ENCODE assay signal across 1 cellular context in the genomic region with DNA sequence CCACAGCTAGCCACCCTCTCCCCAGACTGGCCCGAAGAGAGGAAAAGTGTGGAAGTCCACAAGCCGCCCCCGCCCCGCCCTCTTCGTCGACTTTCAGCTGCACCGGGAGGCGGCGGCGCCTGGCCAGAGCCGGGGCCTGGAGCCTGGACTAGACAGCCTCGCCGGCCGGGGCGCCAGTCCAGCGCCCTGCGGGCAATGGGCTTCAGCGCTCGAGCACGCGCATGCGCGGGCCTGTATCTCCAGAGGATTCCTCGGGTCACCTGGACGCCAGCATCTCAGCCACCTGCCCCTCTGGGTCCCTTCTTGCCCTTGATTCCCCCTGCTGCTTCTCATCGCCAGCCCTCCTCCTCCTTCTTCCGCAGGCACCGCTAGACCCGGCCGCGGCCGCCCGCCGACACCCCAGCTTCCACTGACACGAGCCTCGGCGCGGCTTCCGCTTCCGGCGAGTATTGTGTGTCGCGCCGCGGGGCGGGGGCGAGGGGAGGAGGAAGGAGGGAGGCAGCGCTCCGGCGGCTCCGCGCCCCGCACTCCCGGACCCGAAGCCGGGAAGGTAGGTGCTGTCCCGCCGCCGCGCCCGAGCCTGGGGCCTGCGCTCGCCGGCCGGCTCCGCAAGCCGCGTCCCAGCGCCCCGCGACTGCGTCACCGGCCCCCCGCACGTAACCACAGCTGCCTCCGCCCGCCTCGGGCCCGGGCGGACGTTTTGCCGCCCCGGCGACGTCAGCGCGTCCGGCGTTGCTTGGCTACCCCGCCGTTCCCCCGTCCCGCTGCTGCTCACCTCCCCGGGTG.
TF ChIP-seq lines count a peak whose summit lies in the region.

A gene (plus strand): TSS at position 482 of the 786 bp plus-strand sequence. CDS start 2,391 bp downstream, outside the sequence.

TF ChIP-seq in HepG2, 621 proteins besides CTCF, POLR2A, EP300 and RAD21 (continued from another document and continues in another):
- TF ChIP-seq, protein P1, sequence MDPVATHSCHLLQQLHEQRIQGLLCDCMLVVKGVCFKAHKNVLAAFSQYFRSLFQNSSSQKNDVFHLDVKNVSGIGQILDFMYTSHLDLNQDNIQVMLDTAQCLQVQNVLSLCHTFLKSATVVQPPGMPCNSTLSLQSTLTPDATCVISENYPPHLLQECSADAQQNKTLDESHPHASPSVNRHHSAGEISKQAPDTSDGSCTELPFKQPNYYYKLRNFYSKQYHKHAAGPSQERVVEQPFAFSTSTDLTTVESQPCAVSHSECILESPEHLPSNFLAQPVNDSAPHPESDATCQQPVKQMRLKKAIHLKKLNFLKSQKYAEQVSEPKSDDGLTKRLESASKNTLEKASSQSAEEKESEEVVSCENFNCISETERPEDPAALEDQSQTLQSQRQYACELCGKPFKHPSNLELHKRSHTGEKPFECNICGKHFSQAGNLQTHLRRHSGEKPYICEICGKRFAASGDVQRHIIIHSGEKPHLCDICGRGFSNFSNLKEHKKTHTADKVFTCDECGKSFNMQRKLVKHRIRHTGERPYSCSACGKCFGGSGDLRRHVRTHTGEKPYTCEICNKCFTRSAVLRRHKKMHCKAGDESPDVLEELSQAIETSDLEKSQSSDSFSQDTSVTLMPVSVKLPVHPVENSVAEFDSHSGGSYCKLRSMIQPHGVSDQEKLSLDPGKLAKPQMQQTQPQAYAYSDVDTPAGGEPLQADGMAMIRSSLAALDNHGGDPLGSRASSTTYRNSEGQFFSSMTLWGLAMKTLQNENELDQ (CRISPR knock-in tag; IDR thresholded peaks at IDR 0.05; ENCODE audit: borderline replicate concordance): no peak
- TF ChIP-seq, protein P2, sequence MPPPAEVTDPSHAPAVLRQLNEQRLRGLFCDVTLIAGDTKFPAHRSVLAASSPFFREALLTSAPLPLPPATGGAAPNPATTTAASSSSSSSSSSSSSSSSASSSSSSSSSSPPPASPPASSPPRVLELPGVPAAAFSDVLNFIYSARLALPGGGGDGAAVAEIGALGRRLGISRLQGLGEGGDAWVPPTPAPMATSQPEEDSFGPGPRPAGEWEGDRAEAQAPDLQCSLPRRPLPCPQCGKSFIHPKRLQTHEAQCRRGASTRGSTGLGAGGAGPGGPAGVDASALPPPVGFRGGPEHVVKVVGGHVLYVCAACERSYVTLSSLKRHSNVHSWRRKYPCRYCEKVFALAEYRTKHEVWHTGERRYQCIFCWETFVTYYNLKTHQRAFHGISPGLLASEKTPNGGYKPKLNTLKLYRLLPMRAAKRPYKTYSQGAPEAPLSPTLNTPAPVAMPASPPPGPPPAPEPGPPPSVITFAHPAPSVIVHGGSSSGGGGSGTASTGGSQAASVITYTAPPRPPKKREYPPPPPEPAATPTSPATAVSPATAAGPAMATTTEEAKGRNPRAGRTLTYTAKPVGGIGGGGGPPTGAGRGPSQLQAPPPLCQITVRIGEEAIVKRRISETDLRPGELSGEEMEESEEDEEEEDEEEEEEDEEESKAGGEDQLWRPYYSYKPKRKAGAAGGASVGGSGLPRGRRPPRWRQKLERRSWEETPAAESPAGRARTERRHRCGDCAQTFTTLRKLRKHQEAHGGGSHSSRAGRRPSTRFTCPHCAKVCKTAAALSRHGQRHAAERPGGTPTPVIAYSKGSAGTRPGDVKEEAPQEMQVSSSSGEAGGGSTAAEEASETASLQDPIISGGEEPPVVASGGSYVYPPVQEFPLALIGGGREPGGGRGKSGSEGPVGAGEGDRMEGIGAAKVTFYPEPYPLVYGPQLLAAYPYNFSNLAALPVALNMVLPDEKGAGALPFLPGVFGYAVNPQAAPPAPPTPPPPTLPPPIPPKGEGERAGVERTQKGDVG (CRISPR knock-in tag; IDR thresholded peaks at IDR 0.05; ENCODE audit: borderline replicate concordance): peak; percentile 20
- TF ChIP-seq, protein P3, sequence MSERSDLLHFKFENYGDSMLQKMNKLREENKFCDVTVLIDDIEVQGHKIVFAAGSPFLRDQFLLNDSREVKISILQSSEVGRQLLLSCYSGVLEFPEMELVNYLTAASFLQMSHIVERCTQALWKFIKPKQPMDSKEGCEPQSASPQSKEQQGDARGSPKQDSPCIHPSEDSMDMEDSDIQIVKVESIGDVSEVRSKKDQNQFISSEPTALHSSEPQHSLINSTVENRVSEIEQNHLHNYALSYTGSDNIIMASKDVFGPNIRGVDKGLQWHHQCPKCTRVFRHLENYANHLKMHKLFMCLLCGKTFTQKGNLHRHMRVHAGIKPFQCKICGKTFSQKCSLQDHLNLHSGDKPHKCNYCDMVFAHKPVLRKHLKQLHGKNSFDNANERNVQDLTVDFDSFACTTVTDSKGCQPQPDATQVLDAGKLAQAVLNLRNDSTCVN (CRISPR knock-in tag; IDR thresholded peaks at IDR 0.05; ENCODE audit: borderline replicate concordance): no peak
- peak; percentile 59; the same call in 1 of the 2 replicates for TF ChIP-seq SAFB2 (CRISPR knock-in tag; IDR thresholded peaks at IDR 0.05; ENCODE audit: borderline replicate concordance, low read depth)
- TF ChIP-seq SRY (CRISPR knock-in tag; IDR thresholded peaks at IDR 0.05): peak; percentile 64; the same call in 1 of the 2 replicates
- peak; percentile 78; the same call in 1 of the 2 replicates for TF ChIP-seq MAF1 (CRISPR knock-in tag; IDR thresholded peaks at IDR 0.05; ENCODE audit: borderline replicate concordance)
- TF ChIP-seq ZNF766 (CRISPR knock-in tag; IDR thresholded peaks at IDR 0.05; ENCODE audit: borderline replicate concordance): peak; percentile 51; the same call in 1 of the 2 replicates
- no peak for TF ChIP-seq PLRG1 (conservative IDR thresholded peaks at IDR 0.05)
- peak; percentile 98 for TF ChIP-seq ZNF776 (CRISPR knock-in tag; IDR thresholded peaks at IDR 0.05)
- no peak; the same call in 1 of the 2 replicates for TF ChIP-seq MEIS1 (CRISPR knock-in tag; IDR thresholded peaks at IDR 0.05; ENCODE audit: borderline replicate concordance)
- TF ChIP-seq ZNF253 (CRISPR knock-in tag; IDR thresholded peaks at IDR 0.05; ENCODE audit: borderline replicate concordance): no peak
- TF ChIP-seq CHCHD3 (CRISPR knock-in tag; IDR thresholded peaks at IDR 0.05): peak; percentile 65; the same call in 1 of the 2 replicates
- TF ChIP-seq, protein P4, sequence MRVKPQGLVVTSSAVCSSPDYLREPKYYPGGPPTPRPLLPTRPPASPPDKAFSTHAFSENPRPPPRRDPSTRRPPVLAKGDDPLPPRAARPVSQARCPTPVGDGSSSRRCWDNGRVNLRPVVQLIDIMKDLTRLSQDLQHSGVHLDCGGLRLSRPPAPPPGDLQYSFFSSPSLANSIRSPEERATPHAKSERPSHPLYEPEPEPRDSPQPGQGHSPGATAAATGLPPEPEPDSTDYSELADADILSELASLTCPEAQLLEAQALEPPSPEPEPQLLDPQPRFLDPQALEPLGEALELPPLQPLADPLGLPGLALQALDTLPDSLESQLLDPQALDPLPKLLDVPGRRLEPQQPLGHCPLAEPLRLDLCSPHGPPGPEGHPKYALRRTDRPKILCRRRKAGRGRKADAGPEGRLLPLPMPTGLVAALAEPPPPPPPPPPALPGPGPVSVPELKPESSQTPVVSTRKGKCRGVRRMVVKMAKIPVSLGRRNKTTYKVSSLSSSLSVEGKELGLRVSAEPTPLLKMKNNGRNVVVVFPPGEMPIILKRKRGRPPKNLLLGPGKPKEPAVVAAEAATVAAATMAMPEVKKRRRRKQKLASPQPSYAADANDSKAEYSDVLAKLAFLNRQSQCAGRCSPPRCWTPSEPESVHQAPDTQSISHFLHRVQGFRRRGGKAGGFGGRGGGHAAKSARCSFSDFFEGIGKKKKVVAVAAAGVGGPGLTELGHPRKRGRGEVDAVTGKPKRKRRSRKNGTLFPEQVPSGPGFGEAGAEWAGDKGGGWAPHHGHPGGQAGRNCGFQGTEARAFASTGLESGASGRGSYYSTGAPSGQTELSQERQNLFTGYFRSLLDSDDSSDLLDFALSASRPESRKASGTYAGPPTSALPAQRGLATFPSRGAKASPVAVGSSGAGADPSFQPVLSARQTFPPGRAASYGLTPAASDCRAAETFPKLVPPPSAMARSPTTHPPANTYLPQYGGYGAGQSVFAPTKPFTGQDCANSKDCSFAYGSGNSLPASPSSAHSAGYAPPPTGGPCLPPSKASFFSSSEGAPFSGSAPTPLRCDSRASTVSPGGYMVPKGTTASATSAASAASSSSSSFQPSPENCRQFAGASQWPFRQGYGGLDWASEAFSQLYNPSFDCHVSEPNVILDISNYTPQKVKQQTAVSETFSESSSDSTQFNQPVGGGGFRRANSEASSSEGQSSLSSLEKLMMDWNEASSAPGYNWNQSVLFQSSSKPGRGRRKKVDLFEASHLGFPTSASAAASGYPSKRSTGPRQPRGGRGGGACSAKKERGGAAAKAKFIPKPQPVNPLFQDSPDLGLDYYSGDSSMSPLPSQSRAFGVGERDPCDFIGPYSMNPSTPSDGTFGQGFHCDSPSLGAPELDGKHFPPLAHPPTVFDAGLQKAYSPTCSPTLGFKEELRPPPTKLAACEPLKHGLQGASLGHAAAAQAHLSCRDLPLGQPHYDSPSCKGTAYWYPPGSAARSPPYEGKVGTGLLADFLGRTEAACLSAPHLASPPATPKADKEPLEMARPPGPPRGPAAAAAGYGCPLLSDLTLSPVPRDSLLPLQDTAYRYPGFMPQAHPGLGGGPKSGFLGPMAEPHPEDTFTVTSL (CRISPR knock-in tag; IDR thresholded peaks at IDR 0.05; ENCODE audit: borderline replicate concordance): no peak
- TF ChIP-seq, protein P5, sequence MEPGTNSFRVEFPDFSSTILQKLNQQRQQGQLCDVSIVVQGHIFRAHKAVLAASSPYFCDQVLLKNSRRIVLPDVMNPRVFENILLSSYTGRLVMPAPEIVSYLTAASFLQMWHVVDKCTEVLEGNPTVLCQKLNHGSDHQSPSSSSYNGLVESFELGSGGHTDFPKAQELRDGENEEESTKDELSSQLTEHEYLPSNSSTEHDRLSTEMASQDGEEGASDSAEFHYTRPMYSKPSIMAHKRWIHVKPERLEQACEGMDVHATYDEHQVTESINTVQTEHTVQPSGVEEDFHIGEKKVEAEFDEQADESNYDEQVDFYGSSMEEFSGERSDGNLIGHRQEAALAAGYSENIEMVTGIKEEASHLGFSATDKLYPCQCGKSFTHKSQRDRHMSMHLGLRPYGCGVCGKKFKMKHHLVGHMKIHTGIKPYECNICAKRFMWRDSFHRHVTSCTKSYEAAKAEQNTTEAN (CRISPR knock-in tag; conservative IDR thresholded peaks at IDR 0.05): peak; percentile 49; the same call in 1 of the 2 replicates
- TF ChIP-seq ZEB1 (IDR thresholded peaks at IDR 0.05; ENCODE audit: insufficient replicate concordance, low read depth): no peak
- TF ChIP-seq GABPB1 (CRISPR knock-in tag; IDR thresholded peaks at IDR 0.05): peak; percentile 94
- no peak for TF ChIP-seq PRPF4 (IDR thresholded peaks at IDR 0.05; ENCODE audit: low read depth, low read length, poor library complexity, severe bottlenecking)
- no peak for TF ChIP-seq THYN1 (CRISPR knock-in tag; IDR thresholded peaks at IDR 0.05; ENCODE audit: borderline replicate concordance, low read depth)
- 0 out of 2 replicates have a peak, but pooled peaks have one; percentile 30 for TF ChIP-seq SMAD1 (CRISPR knock-in tag; IDR thresholded peaks at IDR 0.05; ENCODE audit: borderline replicate concordance, low read depth)
- TF ChIP-seq, protein P6, sequence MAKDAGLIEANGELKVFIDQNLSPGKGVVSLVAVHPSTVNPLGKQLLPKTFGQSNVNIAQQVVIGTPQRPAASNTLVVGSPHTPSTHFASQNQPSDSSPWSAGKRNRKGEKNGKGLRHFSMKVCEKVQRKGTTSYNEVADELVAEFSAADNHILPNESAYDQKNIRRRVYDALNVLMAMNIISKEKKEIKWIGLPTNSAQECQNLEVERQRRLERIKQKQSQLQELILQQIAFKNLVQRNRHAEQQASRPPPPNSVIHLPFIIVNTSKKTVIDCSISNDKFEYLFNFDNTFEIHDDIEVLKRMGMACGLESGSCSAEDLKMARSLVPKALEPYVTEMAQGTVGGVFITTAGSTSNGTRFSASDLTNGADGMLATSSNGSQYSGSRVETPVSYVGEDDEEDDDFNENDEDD (CRISPR knock-in tag; IDR thresholded peaks at IDR 0.05; ENCODE audit: borderline replicate concordance): peak; percentile 78; the same call in 1 of the 2 replicates
- TF ChIP-seq ZNF337 (CRISPR knock-in tag; IDR thresholded peaks at IDR 0.05; ENCODE audit: borderline replicate concordance, low read depth): 0 out of 2 replicates have a peak, but pooled peaks have one; percentile 36
- TF ChIP-seq RFX3 (CRISPR knock-in tag; IDR thresholded peaks at IDR 0.05): peak; percentile 86
- TF ChIP-seq, protein P7, sequence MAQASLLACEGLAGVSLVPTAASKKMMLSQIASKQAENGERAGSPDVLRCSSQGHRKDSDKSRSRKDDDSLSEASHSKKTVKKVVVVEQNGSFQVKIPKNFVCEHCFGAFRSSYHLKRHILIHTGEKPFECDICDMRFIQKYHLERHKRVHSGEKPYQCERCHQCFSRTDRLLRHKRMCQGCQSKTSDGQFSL (CRISPR knock-in tag; IDR thresholded peaks at IDR 0.05): no peak
- no peak for TF ChIP-seq ATRX (CRISPR knock-in tag; IDR thresholded peaks at IDR 0.05; ENCODE audit: borderline replicate concordance)
- TF ChIP-seq GTF2F1 (IDR thresholded peaks at IDR 0.05; ENCODE audit: low read length): no peak
- no peak for TF ChIP-seq NFE2L2 (IDR thresholded peaks at IDR 0.05; ENCODE audit: low read length)
- peak; percentile 82 for TF ChIP-seq SP4 (CRISPR knock-in tag; IDR thresholded peaks at IDR 0.05)
- TF ChIP-seq RXRA (CRISPR knock-in tag; IDR thresholded peaks at IDR 0.05): peak; percentile 25; the same call in 1 of the 2 replicates
- TF ChIP-seq, protein P8, sequence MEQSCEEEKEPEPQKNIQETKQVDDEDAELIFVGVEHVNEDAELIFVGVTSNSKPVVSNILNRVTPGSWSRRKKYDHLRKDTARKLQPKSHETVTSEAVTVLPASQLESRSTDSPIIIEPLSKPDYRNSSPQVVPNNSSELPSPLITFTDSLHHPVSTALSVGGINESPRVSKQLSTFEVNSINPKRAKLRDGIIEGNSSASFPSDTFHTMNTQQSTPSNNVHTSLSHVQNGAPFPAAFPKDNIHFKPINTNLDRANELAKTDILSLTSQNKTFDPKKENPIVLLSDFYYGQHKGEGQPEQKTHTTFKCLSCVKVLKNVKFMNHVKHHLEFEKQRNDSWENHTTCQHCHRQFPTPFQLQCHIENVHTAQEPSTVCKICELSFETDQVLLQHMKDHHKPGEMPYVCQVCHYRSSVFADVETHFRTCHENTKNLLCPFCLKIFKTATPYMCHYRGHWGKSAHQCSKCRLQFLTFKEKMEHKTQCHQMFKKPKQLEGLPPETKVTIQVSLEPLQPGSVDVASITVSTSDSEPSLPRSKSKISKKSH (CRISPR knock-in tag; IDR thresholded peaks at IDR 0.05; ENCODE audit: borderline replicate concordance): no peak
- peak; percentile 65 for TF ChIP-seq NKX3-1 (CRISPR knock-in tag; IDR thresholded peaks at IDR 0.05)
- peak; percentile 48; the same call in 1 of the 2 replicates for TF ChIP-seq ZKSCAN5 (CRISPR knock-in tag; IDR thresholded peaks at IDR 0.05)
- TF ChIP-seq ZNF569 (CRISPR knock-in tag; IDR thresholded peaks at IDR 0.05; ENCODE audit: borderline replicate concordance): no peak
